Comparison of ENCODE assay signal across 11 cellular contexts in genomic region chr10:970311-971149, GRCh38. TPM values are rescaled to one million over a fixed set of nuclear protein-coding genes. Genes with fewer than 3 reads are reported as not detected.
DNase-seq lines count a peak whose midpoint lies in the region; ATAC-seq and TF ChIP-seq lines count a peak whose summit lies in the region.
"Had no signal": no experiment of that assay in that cellular context is flagged by ENCODE, and none has a peak within 500 bp of the region (broad histone marks: within the 10 kb centered on the region; RNA-seq: fewer than 3 reads in every experiment).

No MANE protein-coding gene starts in this region.

- H3K4me1 ChIP-seq in fibroblast of lung (ENCODE audit: control insufficient read depth, extremely low read depth, insufficient read depth, low read length) (peaks cover 4% of the 10 kb centered on the region), rectal smooth muscle tissue (ENCODE audit: control insufficient read depth, insufficient read depth, low read length) (peaks cover 6% of the 10 kb centered on the region)

- no peak for ATAC-seq in HG02798 (IDR thresholded peaks at IDR 0.05; ENCODE audit: poor library complexity, unreplicated experiment)
- no peak for ATAC-seq in HG02938 (IDR thresholded peaks at IDR 0.05; ENCODE audit: unreplicated experiment)

- no peak for TF ChIP-seq CTCF in fibroblast of lung (conservative IDR thresholded peaks at IDR 0.05 in 1 of 2, IDR thresholded peaks at IDR 0.05 in 1 of 2; ENCODE audit: low read depth in 1 of 2, low read length in 2 of 2)

- H3K27ac ChIP-seq in fibroblast of lung (ENCODE audit: insufficient read depth, low read length), result no peak overlapping the region
- peak overlapping the region; percentile 14 for H3K27ac ChIP-seq in rectal smooth muscle tissue (ENCODE audit: low read depth, low read length)
- H3K27ac ChIP-seq: neutrophil had no signal

- H4K20me1 ChIP-seq in fibroblast of lung (ENCODE audit: control insufficient read depth, extremely low read depth, insufficient read depth, low read length), result no peaks in the 10 kb centered on the region

- DNase-seq in DMS79 treated with DMSO at 0.1 percent for 48 hours (lab: John Stamatoyannopoulos, UW) (peak; percentile 87), NCI-H345 treated with DMSO at 0.1 percent for 48 hours (lab: John Stamatoyannopoulos, UW; ENCODE audit: unreplicated experiment) (peak; percentile 27), fibroblast of lung (ENCODE audit: low read depth in 2 of 2) (peak in 1 of 2 donors; percentile 28), NCI-H526 (lab: John Stamatoyannopoulos, UW) (no peak), iPS-NIHi7 (ENCODE audit: extremely low spot score) (no peak)

- H3K4me3 ChIP-seq in fibroblast of lung (replicated peaks in 1 of 4; ENCODE audit: control extremely low read depth in 1 of 4, insufficient read depth in 1 of 4, low read depth in 3 of 4, low read length in 4 of 4) (peak overlapping the region in 2 of 4 experiments; percentile 14 to 17), rectal smooth muscle tissue (ENCODE audit: low read length) (peak overlapping the region; percentile 45)

- H3K9ac ChIP-seq in fibroblast of lung (ENCODE audit: insufficient read depth, low read length), result peak overlapping the region; percentile 18
- H3K9ac ChIP-seq in rectal smooth muscle tissue (ENCODE audit: low read length), result no peak overlapping the region

- no peaks in the 10 kb centered on the region for H3K9me3 ChIP-seq in fibroblast of lung (ENCODE audit: control insufficient read depth, insufficient read depth, low read depth, low read length)
- H3K9me3 ChIP-seq: neutrophil had no signal

- peak overlapping the region; percentile 45 for H2AFZ ChIP-seq in fibroblast of lung (ENCODE audit: low read length)

- H3K4me2 ChIP-seq in fibroblast of lung (ENCODE audit: extremely low read depth, insufficient read depth, low read length), result peak overlapping the region; percentile 69

- H3K79me2 ChIP-seq in fibroblast of lung (ENCODE audit: control insufficient read depth, insufficient read depth, low read length), result no peaks in the 10 kb centered on the region

- H3K27me3 ChIP-seq in fibroblast of lung (ENCODE audit: control insufficient read depth, insufficient read depth, low read length) (no peaks in the 10 kb centered on the region), rectal smooth muscle tissue (ENCODE audit: control insufficient read depth, insufficient read depth, low read length) (no peaks in the 10 kb centered on the region)

- H3K36me3 ChIP-seq in fibroblast of lung (ENCODE audit: control insufficient read depth, insufficient read depth, low read length), result no peaks in the 10 kb centered on the region
- H3K36me3 ChIP-seq in rectal smooth muscle tissue (ENCODE audit: control insufficient read depth, insufficient read depth, low read length), result no peaks in the 10 kb centered on the region
- H3K36me3 ChIP-seq: neutrophil had no signal

RNA-seq across cellular contexts. Expression of gene GTPBP4, which starts 17.7 kb away (rescaled TPM):
- 26.5 and 28.7 TPM in 2 replicates for total RNA-seq in fibroblast of lung
- polyA plus RNA-seq in fibroblast of lung, result 34.4 and 51.3 TPM in 2 replicates
- polyA plus RNA-seq in fibroblast of lung (2012), result 40.7 and 53.7 TPM in 2 replicates
- polyA minus RNA-seq in fibroblast of lung (ENCODE audit: low replicate concordance), result 31.3 and 43.0 TPM in 2 replicates

RNA-seq across cellular contexts. Expression of gene LARP4B, which starts 39.0 kb away (rescaled TPM):
- 19.8 and 25.4 TPM in 2 replicates for total RNA-seq in fibroblast of lung
- 38.6 and 44.3 TPM in 2 replicates for polyA plus RNA-seq in fibroblast of lung
- polyA plus RNA-seq in fibroblast of lung (2012), result 29.7 and 30.0 TPM in 2 replicates
- 62.4 and 81.8 TPM in 2 replicates for polyA minus RNA-seq in fibroblast of lung (ENCODE audit: low replicate concordance)

RNA-seq across cellular contexts. Expression of gene IDI2, which starts 55.1 kb away (rescaled TPM):
- not detected in 2 replicates for total RNA-seq in fibroblast of lung
- not detected in 2 replicates for polyA plus RNA-seq in fibroblast of lung
- polyA plus RNA-seq in fibroblast of lung (2012), result not detected in 2 replicates
- polyA minus RNA-seq in fibroblast of lung (ENCODE audit: low replicate concordance), result not detected in 2 replicates
- total RNA-seq: activated T-helper 1 cell treated with anti-CD3 and anti-CD28 coated beads, Interleukin-12 subunit alpha, Interleukin-12 subunit beta, Interleukin-2, Interleukin-4 antibody, amounts not matched to agents 30 ng/mL and 10 ng/mL and 1 ng/mL, durations not matched to agents 14 hours and 24 hours and 36 hours had no signal
- polyA plus RNA-seq: esophagus had no signal

Comparison
In these comparisons a context has a peak if more than half of its experiments do, and no peak if none do; other contexts are left out.
1. DNase-seq: peak in DMS79 treated with DMSO at 0.1 percent for 48 hours (single experiment) and NCI-H345 treated with DMSO at 0.1 percent for 48 hours (single experiment); none in NCI-H526 (0 of 2) and iPS-NIHi7 (single experiment).